11 cellular contexts compared by ENCODE assay signal in genomic region chr19:40422428-40423226, GRCh38. TPM values are rescaled to one million over a fixed set of nuclear protein-coding genes. Genes with fewer than 3 reads are reported as not detected.
DNase-seq lines count a peak whose midpoint lies in the region; ATAC-seq and TF ChIP-seq lines count a peak whose summit lies in the region.
"Had no signal": no experiment of that assay in that cellular context is flagged by ENCODE, and none has a peak within 500 bp of the region (broad histone marks: within the 10 kb centered on the region; RNA-seq: fewer than 3 reads in every experiment).

No MANE protein-coding gene starts in this region.

- peaks cover 4% of the 10 kb centered on the region for H3K27me3 Mint-ChIP-seq in H9 (ENCODE audit: low read depth)
- H3K27me3 Mint-ChIP-seq in activated CD4-positive, alpha-beta memory T cell treated with anti-CD3 and anti-CD28 coated beads for 36 hours = no peaks in the 10 kb centered on the region

- H4K91ac ChIP-seq in H9 (ENCODE audit: insufficient read length, low read depth, low read length) = no peak overlapping the region

- no CpG with 5 or more reads among the region's 21 CpGs for WGBS in H9 (ENCODE audit: extremely low coverage, insufficient read length, low lambda C conversion rate)
- 70 to 87% methylated on average over 3 to 6 of the region's 21 CpGs for WGBS in gastroesophageal sphincter (ENCODE audit: low coverage in 1 of 2), 2 donors

- H3K14ac ChIP-seq in H9 (ENCODE audit: insufficient read depth, low read length) = no peak overlapping the region

- H3K9me3 Mint-ChIP-seq in H9 = peaks cover 0 to 3% of the 10 kb centered on the region in 2 experiments; a peak in 1 of 5 replicates
- no peaks in the 10 kb centered on the region for H3K9me3 Mint-ChIP-seq in activated CD4-positive, alpha-beta memory T cell treated with anti-CD3 and anti-CD28 coated beads for 36 hours

- H2BK15ac ChIP-seq in H9 (ENCODE audit: low read depth, low read length) = no peak overlapping the region

- no peak overlapping the region for H2BK20ac ChIP-seq in H9 (ENCODE audit: low read depth, low read length, poor library complexity, severe bottlenecking)

- H3K9ac ChIP-seq in H9 (ENCODE audit: extremely low read depth, insufficient read length, low read length) (no peak overlapping the region), skeletal muscle tissue (ENCODE audit: low read depth in 1 of 3, low read length in 3 of 3) (peak overlapping the region; percentile 20 to 99 (median 57))

- no peak overlapping the region for H4K8ac ChIP-seq in H9 (replicated peaks; ENCODE audit: insufficient read length, low read depth, low read length)

- H3K23ac ChIP-seq in H9 (ENCODE audit: insufficient read length, low read depth, low read length) = no peak overlapping the region

- no peak overlapping the region for H3K4me2 ChIP-seq in H9 (ENCODE audit: insufficient read depth, insufficient read length, low read length)

- H2AFZ ChIP-seq in H9 (ENCODE audit: low read length) = no peak overlapping the region

- no peak overlapping the region for H3K56ac ChIP-seq in H9 (ENCODE audit: insufficient read length, low read depth, low read length)

- POLR2A ChIA-PET in activated CD4-positive, alpha-beta memory T cell treated with anti-CD3 and anti-CD28 coated beads for 36 hours (lab: Charles Lee) = interaction anchor here (2.1 kb wide), 1 partner anchor 21 kb away, joined by 10 read pairs; the partner anchor contains the start of gene SERTAD3

- H3K27ac ChIP-seq in H9 (ENCODE audit: insufficient read length, low read depth, low read length) (no peak overlapping the region), gastroesophageal sphincter (peak overlapping the region; percentile 69 to 98 (median 92)), skeletal muscle tissue (ENCODE audit: low read depth, low read length) (peak overlapping the region; percentile 99)
- H3K27ac ChIP-seq: HL-60 had no signal

- TF ChIP-seq CTCF in H9 (conservative IDR thresholded peaks at IDR 0.05) (no peak), gastroesophageal sphincter (IDR thresholded peaks at IDR 0.05) (no peak)

- TF ChIP-seq EP300 in gastroesophageal sphincter (IDR thresholded peaks at IDR 0.05) = no peak

- intact Hi-C loops in activated CD4-positive, alpha-beta memory T cell treated with anti-CD3 and anti-CD28 coated beads for 36 hours (cut with micrococcal nuclease) = no loop called here

- CTCF ChIA-PET in activated CD4-positive, alpha-beta memory T cell treated with anti-CD3 and anti-CD28 coated beads for 36 hours (lab: Charles Lee) = interaction anchor here (0.5 to 1.6 kb wide), 4 partner anchors 21 to 202 kb away, joined by 3 to 6 read pairs (median 4); partner anchors contain the start of genes BLVRB and SERTAD3

- H3K36me3 ChIP-seq in gastroesophageal sphincter (peaks cover 0 to 16% of the 10 kb centered on the region in 2 donors), skeletal muscle tissue (ENCODE audit: control insufficient read depth in 3 of 3, insufficient read depth in 3 of 3, low read length in 3 of 3) (peaks cover 11 to 13% (median 11%) of the 10 kb centered on the region in 3 donors)

- DNase-seq in H9 = no peak
- DNase-seq in activated CD4-positive, alpha-beta memory T cell treated with anti-CD3 and anti-CD28 coated beads for 36 hours = no peak
- DNase-seq in NOMO-1 treated with DMSO at 0.1 percent for 48 hours (lab: John Stamatoyannopoulos, UW; ENCODE audit: unreplicated experiment) = no peak
- no peak for DNase-seq in activated gamma-delta T cell (lab: John Stamatoyannopoulos, UW)
- DNase-seq in SW480 (ENCODE audit: low spot score) = no peak
- DNase-seq: NCI-H187 treated with DMSO at 0.1 percent for 48 hours, small intestine had no signal

- H3K36me3 Mint-ChIP-seq in H9 (ENCODE audit: insufficient read depth in 1 of 3, low read depth in 3 of 3) = peaks cover 0 to 5% (median 4%) of the 10 kb centered on the region in 3 experiments; a peak in 3 of 7 replicates
- peaks cover 11% of the 10 kb centered on the region for H3K36me3 Mint-ChIP-seq in activated CD4-positive, alpha-beta memory T cell treated with anti-CD3 and anti-CD28 coated beads for 36 hours

- peaks cover 19 to 22% of the 10 kb centered on the region in 2 experiments for H3K4me1 Mint-ChIP-seq in H9
- H3K4me1 Mint-ChIP-seq in activated CD4-positive, alpha-beta memory T cell treated with anti-CD3 and anti-CD28 coated beads for 36 hours (ENCODE audit: low read depth) = peaks cover 19% of the 10 kb centered on the region

- H3K27me3 ChIP-seq in H9 (ENCODE audit: insufficient read depth, low read length) = no peaks in the 10 kb centered on the region
- no peaks in the 10 kb centered on the region for H3K27me3 ChIP-seq in gastroesophageal sphincter
- no peaks in the 10 kb centered on the region for H3K27me3 ChIP-seq in skeletal muscle tissue (ENCODE audit: control insufficient read depth in 3 of 3, insufficient read depth in 3 of 3, low read length in 3 of 3)

- H3K23me2 ChIP-seq in H9 (ENCODE audit: insufficient read length, low read depth, low read length, poor library complexity, severe bottlenecking) = peaks cover 16% of the 10 kb centered on the region

- no peak overlapping the region for H2BK12ac ChIP-seq in H9 (ENCODE audit: insufficient read length, low read depth, low read length)

- no peaks in the 10 kb centered on the region for H3K79me2 ChIP-seq in H9 (ENCODE audit: insufficient read depth, low read length)

- no peak overlapping the region for H3T11ph ChIP-seq in H9 (ENCODE audit: low read length)

- no peak overlapping the region for H4K5ac ChIP-seq in H9 (ENCODE audit: insufficient read length, low read depth, low read length)

- H3K18ac ChIP-seq in H9 (ENCODE audit: insufficient read length, low read depth, low read length) = no peak overlapping the region

- H3K9me3 ChIP-seq in H9 (ENCODE audit: control insufficient read depth, low read depth, low read length) = no peaks in the 10 kb centered on the region
- H3K9me3 ChIP-seq in gastroesophageal sphincter = no peaks in the 10 kb centered on the region
- H3K9me3 ChIP-seq in skeletal muscle tissue (ENCODE audit: control insufficient read depth in 3 of 3, low read length in 3 of 3) = no peaks in the 10 kb centered on the region

- H3K4ac ChIP-seq in H9 (ENCODE audit: low read depth, low read length) = no peak overlapping the region

- H2BK120ac ChIP-seq in H9 (ENCODE audit: low read depth, low read length, poor library complexity, severe bottlenecking) = no peak overlapping the region

- H2AK5ac ChIP-seq in H9 (ENCODE audit: insufficient read length, low read length) = no peak overlapping the region

- H3K4me3 ChIP-seq in gastroesophageal sphincter = no peak overlapping the region
- no peak overlapping the region for H3K4me3 ChIP-seq in skeletal muscle tissue (ENCODE audit: low read length in 3 of 3)

- ATAC-seq in gastroesophageal sphincter (no peak), HG03457 (IDR thresholded peaks at IDR 0.05; ENCODE audit: unreplicated experiment) (no peak)

- TF ChIP-seq POLR2A in gastroesophageal sphincter (IDR thresholded peaks at IDR 0.05) = no peak

- H2BK5ac ChIP-seq in H9 (ENCODE audit: insufficient read length, low read length) = no peak overlapping the region

- peak overlapping the region; percentile 5 to 37 (median 32); a peak in 2 of 7 replicates for H3K27ac Mint-ChIP-seq in H9
- peak overlapping the region; percentile 93 for H3K27ac Mint-ChIP-seq in activated CD4-positive, alpha-beta memory T cell treated with anti-CD3 and anti-CD28 coated beads for 36 hours

- no peaks in the 10 kb centered on the region; the same call in 1 of the 2 replicates for H3K4me1 ChIP-seq in H9 (ENCODE audit: insufficient read depth, low read length)
- H3K4me1 ChIP-seq in gastroesophageal sphincter = peaks cover 0 to 59% (median 29%) of the 10 kb centered on the region in 3 donors
- peaks cover 26 to 37% (median 30%) of the 10 kb centered on the region in 3 donors for H3K4me1 ChIP-seq in skeletal muscle tissue (ENCODE audit: control insufficient read depth in 3 of 3, insufficient read depth in 3 of 3, low read length in 3 of 3)

- H3K79me1 ChIP-seq in H9 (ENCODE audit: insufficient read depth, low read depth, low read length, poor library complexity, severe bottlenecking) = no peaks in the 10 kb centered on the region

- H4K20me1 ChIP-seq in H9 (ENCODE audit: control insufficient read depth, insufficient read depth, insufficient read length) = no peaks in the 10 kb centered on the region

- H3K4me3 Mint-ChIP-seq in H9 = peak overlapping the region in 1 of 2 experiments; percentile 3; a peak in 1 of 5 replicates
- H3K4me3 Mint-ChIP-seq in activated CD4-positive, alpha-beta memory T cell treated with anti-CD3 and anti-CD28 coated beads for 36 hours = peak overlapping the region; percentile 77

RNA-seq across cellular contexts. Expression of gene SERTAD1, which starts 3.2 kb away (rescaled TPM):
- total RNA-seq in H9 (2021) = 7.9 and 9.3 TPM in 2 replicates
- total RNA-seq in activated CD4-positive, alpha-beta memory T cell treated with anti-CD3 and anti-CD28 coated beads for 36 hours = 10 to 100 TPM; 11.5 to 12.6 TPM
- 10 to 100 TPM; 16.6 to 22.1 (median 18.9) TPM for total RNA-seq in gastroesophageal sphincter
- 19.8 TPM for total RNA-seq in skeletal muscle tissue

RNA-seq across cellular contexts. Expression of gene PRX, which starts 9.4 kb away (rescaled TPM):
- total RNA-seq in H9 (2021) (3.8 and 4.0 TPM in 2 replicates), gastroesophageal sphincter (10 to 100 TPM in 1 of 4 donors, 1 to 10 TPM in 3; 4.5 to 12.7 (median 6.7) TPM), skeletal muscle tissue (8.4 TPM)
- total RNA-seq in activated CD4-positive, alpha-beta memory T cell treated with anti-CD3 and anti-CD28 coated beads for 36 hours = 1 to 10 TPM; 1.2 to 1.7 TPM

RNA-seq across cellular contexts. Expression of gene SERTAD3, which starts 21.5 kb away (rescaled TPM):
- total RNA-seq in H9 (2021) (30.9 and 32.2 TPM in 2 replicates), gastroesophageal sphincter (10 to 100 TPM; 22.1 to 30.2 (median 26.4) TPM), skeletal muscle tissue (52.2 TPM)
- total RNA-seq in activated CD4-positive, alpha-beta memory T cell treated with anti-CD3 and anti-CD28 coated beads for 36 hours = 10 to 100 TPM; 12.1 to 13.1 TPM

RNA-seq across cellular contexts. Expression of gene HIPK4, which starts 32.6 kb away (rescaled TPM):
- 0.15 TPM in 1 of 2 replicates, not detected in the other for total RNA-seq in H9 (2021)
- not detected for total RNA-seq in activated CD4-positive, alpha-beta memory T cell treated with anti-CD3 and anti-CD28 coated beads for 36 hours
- 1 to 10 TPM in 1 of 4 donors, under 1 TPM in 1, not detected in 2; 0.19 to 1.1 TPM for total RNA-seq in gastroesophageal sphincter
- total RNA-seq in skeletal muscle tissue = not detected

RNA-seq across cellular contexts. Expression of gene BLVRB, which starts 42.9 kb away (rescaled TPM):
- total RNA-seq in H9 (2021) = 27.9 and 30.4 TPM in 2 replicates
- total RNA-seq in activated CD4-positive, alpha-beta memory T cell treated with anti-CD3 and anti-CD28 coated beads for 36 hours = 10 to 100 TPM; 34.6 to 37.6 TPM
- 100 to 1,000 TPM; 146 to 209 (median 164) TPM for total RNA-seq in gastroesophageal sphincter
- 141 TPM for total RNA-seq in skeletal muscle tissue
